In the genomic region with DNA sequence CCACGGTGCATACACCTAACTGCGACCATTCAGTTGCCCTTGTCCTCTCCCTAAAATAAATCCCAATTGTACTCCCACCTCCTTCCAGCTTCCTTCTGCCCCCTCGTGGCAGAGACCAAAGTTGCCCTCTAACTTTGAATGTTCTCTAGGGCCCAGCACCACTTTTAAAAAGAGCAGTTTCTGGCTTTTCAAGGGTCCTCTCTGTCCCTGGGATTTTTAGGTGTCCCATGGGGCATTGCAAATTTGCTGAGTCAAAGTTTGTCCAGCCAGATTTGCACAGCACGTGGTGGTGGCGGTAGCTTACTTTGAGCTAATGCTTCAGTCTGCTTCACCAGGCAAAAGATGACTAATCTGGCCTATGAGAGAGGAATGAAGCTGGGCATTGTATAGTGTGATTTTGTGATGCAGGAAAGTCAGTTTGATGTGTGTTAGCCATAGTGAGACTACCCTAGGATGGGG, we compare ENCODE assay signal across 9 cellular contexts.
A peak's percentile ranks its signal among the peaks of the same experiment; 100 is the strongest.
DNase-seq lines count a peak whose midpoint lies in the region; ATAC-seq and TF ChIP-seq lines count a peak whose summit lies in the region.
"Had no signal": no experiment of that assay in that cellular context is flagged by ENCODE, and none has a peak within 500 bp of the region (broad histone marks: within the 10 kb centered on the region; RNA-seq: fewer than 3 reads in every experiment).

No MANE protein-coding gene starts in this region.

- no peaks in the 10 kb centered on the region for H3K27me3 ChIP-seq in BE2C
- no peaks in the 10 kb centered on the region for H3K27me3 ChIP-seq in GM23338 (ENCODE audit: insufficient read depth)
- no peaks in the 10 kb centered on the region for H3K27me3 ChIP-seq in Panc1 (ENCODE audit: control insufficient read depth, insufficient read depth, low read length)

- H3K9me3 ChIP-seq in BE2C (no peaks in the 10 kb centered on the region), Panc1 (ENCODE audit: control insufficient read depth, insufficient read depth, low read depth, low read length) (no peaks in the 10 kb centered on the region)

- H4K20me1 ChIP-seq in GM23338 (replicated peaks; ENCODE audit: insufficient read depth): no peaks in the 10 kb centered on the region

- no peak overlapping the region for H3K4me2 ChIP-seq in GM23338

- H3K27ac Mint-ChIP-seq in GM23338: no peak overlapping the region
- no peak overlapping the region for H3K27ac Mint-ChIP-seq in neural crest cell (ENCODE audit: unreplicated experiment)

- peak; percentile 88 for ATAC-seq in GM23338
- peak; percentile 42; the same call in 1 of the 2 replicates for ATAC-seq in Panc1

- CTCF ChIA-PET in Panc1 (lab: Charles Lee): interaction anchor here (0.6 to 1.4 kb wide), 4 partner anchors 10 to 776 kb away, joined by 4 to 6 read pairs (median 6); no protein-coding TSS in a partner anchor

- H3K4me3 Mint-ChIP-seq in GM23338 (no peak overlapping the region), neural crest cell (no peak overlapping the region)
- H3K4me3 Mint-ChIP-seq: IgD-negative memory B cell had no signal

- no peaks in the 10 kb centered on the region for H3K9me2 ChIP-seq in GM23338 (ENCODE audit: insufficient read depth)

- peak overlapping the region; percentile 61; the same call in 1 of the 2 replicates for H2AFZ ChIP-seq in GM23338

- DNase-seq in BE2C (peak; percentile 15), GM23338 (ENCODE audit: low spot score) (peak; percentile 85), Panc1 (ENCODE audit: low read depth, low spot score) (no peak), coronary artery (ENCODE audit: low spot score) (no peak), neural crest cell (ENCODE audit: low read depth, low spot score) (no peak), activated gamma-delta T cell (lab: John Stamatoyannopoulos, UW) (no peak), posterior cingulate gyrus (no peak), NCI-H187 (lab: John Stamatoyannopoulos, UW) (no peak)

- in situ Hi-C loops in Panc1 (cut with HindIII; ENCODE audit: low pct_unique_long_range_greater_than_20kb, low sequenced_read_pairs): no loop called here

- H3K9me3 Mint-ChIP-seq in GM23338: no peaks in the 10 kb centered on the region
- no peaks in the 10 kb centered on the region for H3K9me3 Mint-ChIP-seq in neural crest cell
- H3K9me3 Mint-ChIP-seq: IgD-negative memory B cell had no signal

- H3K4me1 Mint-ChIP-seq in GM23338 (peaks cover 23% of the 10 kb centered on the region), neural crest cell (peaks cover 10% of the 10 kb centered on the region)

- H3K79me2 ChIP-seq in GM23338 (replicated peaks; ENCODE audit: insufficient read depth): no peaks in the 10 kb centered on the region

- BruUV-seq in Panc1 (replicated peaks; lab: Mats Ljungman, UMichigan): no TSS peak

- peak; percentile 60 for TF ChIP-seq CTCF in BE2C (IDR thresholded peaks at IDR 0.05; ENCODE audit: low read depth, low read length)
- TF ChIP-seq CTCF in GM23338 (conservative IDR thresholded peaks at IDR 0.05; ENCODE audit: low read depth in 2 of 2): peak; percentile 82 to 83
- TF ChIP-seq CTCF in Panc1 (IDR thresholded peaks at IDR 0.05): peak; percentile 88
- peak; percentile 28 for TF ChIP-seq CTCF in coronary artery (IDR thresholded peaks at IDR 0.05)
- peak; percentile 68 for TF ChIP-seq CTCF in neural crest cell (conservative IDR thresholded peaks at IDR 0.05)

- H3K27me3 Mint-ChIP-seq in GM23338 (ENCODE audit: insufficient read depth, low read depth, poor library complexity) (peaks cover 4% of the 10 kb centered on the region), neural crest cell (ENCODE audit: low read depth) (no peaks in the 10 kb centered on the region)
- H3K27me3 Mint-ChIP-seq: IgD-negative memory B cell had no signal

- POLR2A ChIA-PET in Panc1 (lab: Charles Lee): interaction anchor here (1.4 kb wide), 1 partner anchor 13 kb away, joined by 4 read pairs; no protein-coding TSS in a partner anchor

- no peaks in the 10 kb centered on the region for H3K36me3 Mint-ChIP-seq in GM23338 (ENCODE audit: low read depth)
- no peaks in the 10 kb centered on the region for H3K36me3 Mint-ChIP-seq in neural crest cell (ENCODE audit: low read depth)
- H3K36me3 Mint-ChIP-seq: IgD-negative memory B cell had no signal

- intact Hi-C loops in Panc1 (cut with micrococcal nuclease; ENCODE audit: unreplicated experiment) (loop anchor here (10.0 kb wide), 1 partner anchor 408 kb away; no protein-coding TSS in a partner anchor), posterior cingulate gyrus (cut with DNase I) (loop anchor here (10.0 kb wide), 1 partner anchor 498 kb away; no protein-coding TSS in a partner anchor)

- H3K27ac ChIP-seq in GM23338 (ENCODE audit: low read depth) (no peak overlapping the region), Panc1 (ENCODE audit: low read length) (peak overlapping the region; percentile 74), coronary artery (no peak overlapping the region)

- no peaks in the 10 kb centered on the region for H3K36me3 ChIP-seq in BE2C
- H3K36me3 ChIP-seq in GM23338 (ENCODE audit: insufficient read depth): no peaks in the 10 kb centered on the region
- H3K36me3 ChIP-seq in Panc1 (ENCODE audit: control insufficient read depth, insufficient read depth, low read length): no peaks in the 10 kb centered on the region

- H3K4me1 ChIP-seq in BE2C (no peaks in the 10 kb centered on the region), GM23338 (ENCODE audit: insufficient read depth) (peaks cover 4% of the 10 kb centered on the region; the same call in 1 of the 2 replicates), Panc1 (ENCODE audit: control insufficient read depth, insufficient read depth, low read length) (peaks cover 56% of the 10 kb centered on the region)

- H3F3A ChIP-seq in GM23338 (replicated peaks; ENCODE audit: low read depth): no peaks in the 10 kb centered on the region

- H3K4me3 ChIP-seq in BE2C (ENCODE audit: low read depth, low read length): no peak overlapping the region
- no peak overlapping the region for H3K4me3 ChIP-seq in GM23338
- no peak overlapping the region for H3K4me3 ChIP-seq in Panc1 (ENCODE audit: low read depth in 2 of 2, low read length in 2 of 2)
- H3K4me3 ChIP-seq in coronary artery: no peak overlapping the region

TF ChIP-seq in GM23338, 12 proteins besides CTCF, POLR2A, EP300 and RAD21 (continues in another document):
- TF ChIP-seq EZH2phosphoT487 (IDR thresholded peaks at IDR 0.05; ENCODE audit: unreplicated experiment): no peak
- TF ChIP-seq POLR2AphosphoS5 (IDR thresholded peaks at IDR 0.05; ENCODE audit: low read depth): no peak
- no peak for TF ChIP-seq JUNB (IDR thresholded peaks at IDR 0.05; ENCODE audit: unreplicated experiment)
- TF ChIP-seq CREB1 (CRISPR knock-in tag; IDR thresholded peaks at IDR 0.05; ENCODE audit: low read depth): no peak
- TF ChIP-seq, protein P1, sequence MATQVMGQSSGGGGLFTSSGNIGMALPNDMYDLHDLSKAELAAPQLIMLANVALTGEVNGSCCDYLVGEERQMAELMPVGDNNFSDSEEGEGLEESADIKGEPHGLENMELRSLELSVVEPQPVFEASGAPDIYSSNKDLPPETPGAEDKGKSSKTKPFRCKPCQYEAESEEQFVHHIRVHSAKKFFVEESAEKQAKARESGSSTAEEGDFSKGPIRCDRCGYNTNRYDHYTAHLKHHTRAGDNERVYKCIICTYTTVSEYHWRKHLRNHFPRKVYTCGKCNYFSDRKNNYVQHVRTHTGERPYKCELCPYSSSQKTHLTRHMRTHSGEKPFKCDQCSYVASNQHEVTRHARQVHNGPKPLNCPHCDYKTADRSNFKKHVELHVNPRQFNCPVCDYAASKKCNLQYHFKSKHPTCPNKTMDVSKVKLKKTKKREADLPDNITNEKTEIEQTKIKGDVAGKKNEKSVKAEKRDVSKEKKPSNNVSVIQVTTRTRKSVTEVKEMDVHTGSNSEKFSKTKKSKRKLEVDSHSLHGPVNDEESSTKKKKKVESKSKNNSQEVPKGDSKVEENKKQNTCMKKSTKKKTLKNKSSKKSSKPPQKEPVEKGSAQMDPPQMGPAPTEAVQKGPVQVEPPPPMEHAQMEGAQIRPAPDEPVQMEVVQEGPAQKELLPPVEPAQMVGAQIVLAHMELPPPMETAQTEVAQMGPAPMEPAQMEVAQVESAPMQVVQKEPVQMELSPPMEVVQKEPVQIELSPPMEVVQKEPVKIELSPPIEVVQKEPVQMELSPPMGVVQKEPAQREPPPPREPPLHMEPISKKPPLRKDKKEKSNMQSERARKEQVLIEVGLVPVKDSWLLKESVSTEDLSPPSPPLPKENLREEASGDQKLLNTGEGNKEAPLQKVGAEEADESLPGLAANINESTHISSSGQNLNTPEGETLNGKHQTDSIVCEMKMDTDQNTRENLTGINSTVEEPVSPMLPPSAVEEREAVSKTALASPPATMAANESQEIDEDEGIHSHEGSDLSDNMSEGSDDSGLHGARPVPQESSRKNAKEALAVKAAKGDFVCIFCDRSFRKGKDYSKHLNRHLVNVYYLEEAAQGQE (IDR thresholded peaks at IDR 0.05; ENCODE audit: unreplicated experiment): no peak
- TF ChIP-seq EZH2 (IDR thresholded peaks at IDR 0.05; ENCODE audit: low read depth, unreplicated experiment): no peak
- TF ChIP-seq, protein P2, sequence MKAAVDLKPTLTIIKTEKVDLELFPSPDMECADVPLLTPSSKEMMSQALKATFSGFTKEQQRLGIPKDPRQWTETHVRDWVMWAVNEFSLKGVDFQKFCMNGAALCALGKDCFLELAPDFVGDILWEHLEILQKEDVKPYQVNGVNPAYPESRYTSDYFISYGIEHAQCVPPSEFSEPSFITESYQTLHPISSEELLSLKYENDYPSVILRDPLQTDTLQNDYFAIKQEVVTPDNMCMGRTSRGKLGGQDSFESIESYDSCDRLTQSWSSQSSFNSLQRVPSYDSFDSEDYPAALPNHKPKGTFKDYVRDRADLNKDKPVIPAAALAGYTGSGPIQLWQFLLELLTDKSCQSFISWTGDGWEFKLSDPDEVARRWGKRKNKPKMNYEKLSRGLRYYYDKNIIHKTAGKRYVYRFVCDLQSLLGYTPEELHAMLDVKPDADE (IDR thresholded peaks at IDR 0.05): no peak

Comparison
In these comparisons a context has a peak if more than half of its experiments do, and no peak if none do; other contexts are left out.
1. DNase-seq: peak in BE2C (single experiment) and GM23338 (single experiment); none in Panc1 (single experiment), coronary artery (single experiment), neural crest cell (single experiment), activated gamma-delta T cell (single experiment), posterior cingulate gyrus (0 of 10) and NCI-H187 (0 of 2).
2. CTCF ChIP-seq: peak in every context shown above with its lines; median percentile 88 in Panc1; 82 in GM23338; 68 in neural crest cell; 60 in BE2C; 28 in coronary artery.